8 cellular contexts compared by ENCODE assay signal in genomic region chr11:72684236-72684912, GRCh38. TPM values are rescaled to one million over a fixed set of nuclear protein-coding genes. Genes with fewer than 3 reads are reported as not detected.
DNase-seq lines count a peak whose midpoint lies in the region; ATAC-seq and TF ChIP-seq lines count a peak whose summit lies in the region.

No MANE protein-coding gene starts in this region.

- CTCF ChIA-PET in OCI-LY7 (lab: Charles Lee; ENCODE audit: unreplicated experiment): interaction anchor here (0.5 to 1.5 kb wide), 2 partner anchors 97 to 108 kb away, joined by 3 to 5 read pairs; no protein-coding TSS in a partner anchor

- H3K4me1 Mint-ChIP-seq in CD14-positive monocyte (peaks cover 8% of the 10 kb centered on the region), progenitor cell of endocrine pancreas (ENCODE audit: low read depth) (no peaks in the 10 kb centered on the region)
- H3K4me1 Mint-ChIP-seq in activated T-cell treated with anti-CD3 and anti-CD28 coated beads, Interleukin-2, amount 50 U/mL, for 24 hours (ENCODE audit: low read depth): peaks cover 31% of the 10 kb centered on the region

- intact Hi-C loops in CD14-positive monocyte (cut with micrococcal nuclease): loop anchor here in 1 of 2 donors (10.0 kb wide), 1 partner anchor 490 kb away; no protein-coding TSS in a partner anchor
- intact Hi-C loops in OCI-LY7 (cut with micrococcal nuclease; ENCODE audit: unreplicated experiment): loop anchor here (5.0 kb wide), 1 partner anchor 202 kb away; no protein-coding TSS in a partner anchor

- H4K20me1 ChIP-seq in GM23248 (ENCODE audit: insufficient read depth) (no peaks in the 10 kb centered on the region), OCI-LY7 (ENCODE audit: insufficient read depth, low read length) (no peaks in the 10 kb centered on the region)

- H3K9me3 Mint-ChIP-seq in CD14-positive monocyte (no peaks in the 10 kb centered on the region), progenitor cell of endocrine pancreas (ENCODE audit: low read depth) (no peaks in the 10 kb centered on the region)
- H3K9me3 Mint-ChIP-seq in activated T-cell treated with anti-CD3 and anti-CD28 coated beads, Interleukin-2, amount 50 U/mL, for 24 hours: no peaks in the 10 kb centered on the region

- H3K9ac ChIP-seq in GM23248: no peak overlapping the region

- in situ Hi-C loops in GM23248 (cut with MboI): no loop called here

- peaks cover 15 to 17% (median 15%) of the 10 kb centered on the region in 3 donors for H3K27me3 Mint-ChIP-seq in CD14-positive monocyte (ENCODE audit: low read depth in 3 of 3)
- no peaks in the 10 kb centered on the region for H3K27me3 Mint-ChIP-seq in activated T-cell treated with anti-CD3 and anti-CD28 coated beads, Interleukin-2, amount 50 U/mL, for 24 hours
- peaks cover 13% of the 10 kb centered on the region for H3K27me3 Mint-ChIP-seq in progenitor cell of endocrine pancreas

- H3K4me2 ChIP-seq in GM23248 (ENCODE audit: unreplicated experiment): no peak overlapping the region
- H3K4me2 ChIP-seq in OCI-LY7 (ENCODE audit: low read length): no peak overlapping the region

- H3K27me3 ChIP-seq in GM23248 (replicated peaks; ENCODE audit: insufficient read depth): peaks cover 9% of the 10 kb centered on the region; the same call in 1 of the 2 replicates

- H3K27ac ChIP-seq in GM23248 (no peak overlapping the region), OCI-LY7 (ENCODE audit: low read depth, low read length, poor library complexity, severe bottlenecking) (no peak overlapping the region)

- DNase-seq in CD14-positive monocyte (ENCODE audit: low spot score): no peak
- peak; percentile 89 for DNase-seq in GM23248
- DNase-seq in OCI-LY7 (ENCODE audit: low spot score): peak; percentile 71
- peak; percentile 69 for DNase-seq in activated T-cell treated with anti-CD3 and anti-CD28 coated beads, Interleukin-2, amount 50 U/mL, for 24 hours
- DNase-seq in foreskin fibroblast: peak; percentile 59 to 88
- peak; percentile 43 for DNase-seq in progenitor cell of endocrine pancreas (ENCODE audit: low spot score, unreplicated experiment)
- DNase-seq in retina: no peak

- H2AFZ ChIP-seq in GM23248: no peak overlapping the region
- H2AFZ ChIP-seq in OCI-LY7 (ENCODE audit: low read length): no peak overlapping the region

- peak overlapping the region in 2 of 7 donors; percentile 61 to 70 for H3K27ac Mint-ChIP-seq in CD14-positive monocyte
- peak overlapping the region; percentile 61 for H3K27ac Mint-ChIP-seq in activated T-cell treated with anti-CD3 and anti-CD28 coated beads, Interleukin-2, amount 50 U/mL, for 24 hours
- H3K27ac Mint-ChIP-seq in progenitor cell of endocrine pancreas: no peak overlapping the region

- peaks cover 57 to 66% of the 10 kb centered on the region in 2 donors for H3K36me3 Mint-ChIP-seq in CD14-positive monocyte
- H3K36me3 Mint-ChIP-seq in activated T-cell treated with anti-CD3 and anti-CD28 coated beads, Interleukin-2, amount 50 U/mL, for 24 hours (ENCODE audit: low read depth): peaks cover 49% of the 10 kb centered on the region
- H3K36me3 Mint-ChIP-seq in progenitor cell of endocrine pancreas (ENCODE audit: insufficient read depth): peaks cover 7% of the 10 kb centered on the region

- peak; percentile 67 for TF ChIP-seq CTCF in CD14-positive monocyte (IDR thresholded peaks at IDR 0.05)
- peak; percentile 78 for TF ChIP-seq CTCF in OCI-LY7 (conservative IDR thresholded peaks at IDR 0.05; ENCODE audit: low read length)
- TF ChIP-seq CTCF in foreskin fibroblast (IDR thresholded peaks at IDR 0.05; ENCODE audit: low read depth, low read length): peak; percentile 78
- peak; percentile 65 for TF ChIP-seq CTCF in progenitor cell of endocrine pancreas (IDR thresholded peaks at IDR 0.05; ENCODE audit: unreplicated experiment)

- H3K36me3 ChIP-seq in GM23248 (ENCODE audit: low read depth) (no peaks in the 10 kb centered on the region), OCI-LY7 (ENCODE audit: insufficient read depth, low read length) (peaks cover 9% of the 10 kb centered on the region; the same call in 1 of the 2 replicates)

- H3K4me1 ChIP-seq in GM23248 (ENCODE audit: insufficient read depth) (peaks cover 28% of the 10 kb centered on the region), OCI-LY7 (ENCODE audit: insufficient read depth, low read length, poor library complexity, severe bottlenecking) (no peaks in the 10 kb centered on the region)

- no peak for ATAC-seq in GM21528 (IDR thresholded peaks at IDR 0.05; ENCODE audit: low FRiP score, unreplicated experiment)

- no peak overlapping the region for H3K4me3 ChIP-seq in GM23248
- H3K4me3 ChIP-seq in OCI-LY7 (ENCODE audit: low read depth, low read length, poor library complexity, severe bottlenecking): no peak overlapping the region
- no peak overlapping the region for H3K4me3 ChIP-seq in foreskin fibroblast (ENCODE audit: low read depth in 1 of 2, low read length in 2 of 2)

- H3K4me3 Mint-ChIP-seq in CD14-positive monocyte: no peak overlapping the region
- no peak overlapping the region for H3K4me3 Mint-ChIP-seq in activated T-cell treated with anti-CD3 and anti-CD28 coated beads, Interleukin-2, amount 50 U/mL, for 24 hours
- H3K4me3 Mint-ChIP-seq in progenitor cell of endocrine pancreas (ENCODE audit: low read depth): no peak overlapping the region

- peaks cover 17% of the 10 kb centered on the region for H3F3A ChIP-seq in GM23248 (ENCODE audit: insufficient read depth)

- POLR2A ChIA-PET in OCI-LY7 (lab: Charles Lee): interaction anchor here (0.6 kb wide), 1 partner anchor 1313 kb away, joined by 3 read pairs; no protein-coding TSS in a partner anchor

- WGBS in GM23248 (ENCODE audit: low coverage in 1 of 2, low lambda C conversion rate in 2 of 2, missing lambda C conversion rate in 2 of 2), 2 experiments: 18 to 26% methylated on average over 9 of the region's 9 CpGs

- H3K9me3 ChIP-seq in GM23248 (ENCODE audit: low read depth): no peaks in the 10 kb centered on the region
- H3K9me3 ChIP-seq in OCI-LY7 (ENCODE audit: low read length): no peaks in the 10 kb centered on the region

- H3K9me2 ChIP-seq in GM23248 (ENCODE audit: insufficient read depth): no peaks in the 10 kb centered on the region
- no peaks in the 10 kb centered on the region for H3K9me2 ChIP-seq in OCI-LY7 (ENCODE audit: insufficient read depth, low read length)

- BruUV-seq in OCI-LY7 (replicated peaks; lab: Mats Ljungman, UMichigan): no TSS peak

- H3K79me2 ChIP-seq in GM23248 (ENCODE audit: insufficient read depth) (no peaks in the 10 kb centered on the region), OCI-LY7 (ENCODE audit: insufficient read depth, low read depth, low read length) (no peaks in the 10 kb centered on the region)

RNA-seq across cellular contexts. Expression of gene PDE2A, which starts 10.2 kb away (rescaled TPM):
- under 1 TPM; 0.18 to 0.53 TPM for polyA plus RNA-seq in CD14-positive monocyte
- total RNA-seq in GM23248 (2014; rRNA removed; shearing (Covaris generic)): 0.25 and 2.3 TPM in 2 replicates
- 0.29 and 1.0 TPM in 2 replicates for polyA plus RNA-seq in GM23248 (2016; fragmentation: Nextera tagmentation; extraction: Ambion mirVana)
- not detected in 2 replicates for total RNA-seq in OCI-LY7 (2014; rRNA removed; shearing (Covaris generic))
- total RNA-seq in OCI-LY7 (2022): 0.68 TPM in 1 of 2 replicates, not detected in the other
- 0.91 and 4.0 TPM in 2 replicates for total RNA-seq in progenitor cell of endocrine pancreas

Comparison
In these comparisons a context has a peak if more than half of its experiments do, and no peak if none do; other contexts are left out.
1. DNase-seq: peak in GM23248 (single experiment), OCI-LY7 (single experiment), activated T-cell treated with anti-CD3 and anti-CD28 coated beads, Interleukin-2, amount 50 U/mL, for 24 hours (single experiment), foreskin fibroblast (2 of 2) and progenitor cell of endocrine pancreas (single experiment); none in CD14-positive monocyte (single experiment) and retina (single experiment).
2. Peak in every context shown above with its lines, with median percentiles within 50 percentile points of each other: CTCF ChIP-seq.